ENCODE assay signal across 8 cellular contexts in the genomic region with DNA sequence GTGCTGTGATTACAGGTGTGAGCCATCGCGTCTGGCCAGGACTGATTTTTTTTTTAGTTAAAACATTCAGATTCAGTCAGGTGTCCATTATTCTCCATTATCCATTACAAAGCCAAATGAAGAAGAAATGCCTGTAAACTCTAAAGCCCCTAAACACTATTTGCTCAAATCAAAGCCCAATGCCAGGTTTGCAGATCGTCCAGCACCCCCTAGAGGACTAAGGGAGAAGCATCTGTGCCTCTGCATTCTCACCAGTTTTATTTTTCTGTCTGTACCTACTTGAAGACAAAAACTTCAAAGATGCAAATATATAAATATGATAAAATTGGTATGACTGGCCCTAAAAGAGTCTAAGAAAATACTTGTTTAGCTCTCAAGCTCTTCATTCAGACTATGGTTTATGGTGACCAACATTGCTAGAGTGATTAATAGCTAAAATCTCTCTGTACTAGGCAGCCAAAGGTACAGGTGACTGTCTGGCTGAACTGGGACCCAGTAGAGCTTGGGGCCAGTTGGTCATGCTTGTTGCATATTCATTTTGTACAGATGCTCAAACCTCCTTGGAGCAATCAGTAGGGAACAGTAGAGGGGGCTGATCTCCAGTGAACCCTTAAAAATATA.
DNase-seq lines count a peak whose midpoint lies in the region; ATAC-seq and TF ChIP-seq lines count a peak whose summit lies in the region.

No MANE protein-coding gene starts in this region.

- H3K79me2 ChIP-seq in MM.1S (ENCODE audit: low read length), result no peaks in the 10 kb centered on the region

- no peak overlapping the region for H2AFZ ChIP-seq in MM.1S (ENCODE audit: low read length)

- no peak overlapping the region for H3K4me2 ChIP-seq in MM.1S (ENCODE audit: low read depth, low read length)

- no peaks in the 10 kb centered on the region for H3K36me3 ChIP-seq in MM.1S (replicated peaks; ENCODE audit: insufficient read depth, low read length)
- H3K36me3 ChIP-seq in upper lobe of left lung, result peaks cover 0 to 33% (median 8%) of the 10 kb centered on the region in 4 donors

- H3K9me2 ChIP-seq in MM.1S (replicated peaks; ENCODE audit: insufficient read depth, low read length), result no peaks in the 10 kb centered on the region

- no peak for TF ChIP-seq EP300 in upper lobe of left lung (IDR thresholded peaks at IDR 0.05)

- H3K27me3 ChIP-seq in MM.1S (replicated peaks; ENCODE audit: insufficient read depth, low read length), result no peaks in the 10 kb centered on the region
- H3K27me3 ChIP-seq in upper lobe of left lung, result no peaks in the 10 kb centered on the region

- WGBS in upper lobe of left lung, 2 donors, result 67% methylated on average over 3 of the region's 3 CpGs

- no peaks in the 10 kb centered on the region for H4K20me1 ChIP-seq in MM.1S (ENCODE audit: insufficient read depth, low read length)

- H3K27ac ChIP-seq in MM.1S (ENCODE audit: low read length) (no peak overlapping the region), upper lobe of left lung (no peak overlapping the region)

- DNase-seq in activated T-cell treated with anti-CD3 and anti-CD28 coated beads, Interleukin-2, amount 50 U/mL, for 48 hours, result peak; percentile 28 to 34
- DNase-seq in activated T-cell treated with anti-CD3 and anti-CD28 coated beads for 4 hours, result no peak
- DNase-seq in MM.1S, result peak; percentile 70
- DNase-seq in activated CD4-positive, alpha-beta T cell treated with anti-CD3 and anti-CD28 coated beads, Interleukin-2, amount 50 U/mL, for 48 hours, result peak; percentile 13 to 27
- peak; percentile 77 for DNase-seq in inferior parietal cortex (ENCODE audit: extremely low spot score)
- DNase-seq in upper lobe of left lung, result no peak

- TF ChIP-seq POLR2A in upper lobe of left lung (IDR thresholded peaks at IDR 0.05), result no peak

- no peak overlapping the region for H3K9ac ChIP-seq in MM.1S (ENCODE audit: low read length)

- TF ChIP-seq CTCF in MM.1S (IDR thresholded peaks at IDR 0.05; ENCODE audit: low read length), result peak; percentile 96
- TF ChIP-seq CTCF in upper lobe of left lung (IDR thresholded peaks at IDR 0.05), result peak; percentile 20 to 69 (median 60)

- ATAC-seq in upper lobe of left lung (ENCODE audit: low FRiP score in 2 of 2) (peak in 1 of 2 donors; percentile 64), GM21390 (IDR thresholded peaks at IDR 0.05; ENCODE audit: unreplicated experiment) (no peak), GM19351 (IDR thresholded peaks at IDR 0.05; ENCODE audit: unreplicated experiment) (no peak)

- H3K9me3 ChIP-seq in MM.1S (replicated peaks; ENCODE audit: insufficient read depth, low read length) (no peaks in the 10 kb centered on the region), upper lobe of left lung (no peaks in the 10 kb centered on the region)

- H3K4me3 ChIP-seq in MM.1S (ENCODE audit: low read length), result no peak overlapping the region
- no peak overlapping the region for H3K4me3 ChIP-seq in upper lobe of left lung

- peaks cover 39% of the 10 kb centered on the region for H3K4me1 ChIP-seq in MM.1S (ENCODE audit: low read length)
- H3K4me1 ChIP-seq in upper lobe of left lung, result peaks cover 4 to 16% (median 8%) of the 10 kb centered on the region in 4 donors

- 0 out of 2 replicates have a peak, but pooled peaks cover 4% of the 10 kb centered on the region for H3F3A ChIP-seq in MM.1S (ENCODE audit: insufficient read depth, low read length)

Comparison
In these comparisons a context has a peak if more than half of its experiments do, and no peak if none do; other contexts are left out.
1. DNase-seq: peak in activated T-cell treated with anti-CD3 and anti-CD28 coated beads, Interleukin-2, amount 50 U/mL, for 48 hours (2 of 2), MM.1S (single experiment), activated CD4-positive, alpha-beta T cell treated with anti-CD3 and anti-CD28 coated beads, Interleukin-2, amount 50 U/mL, for 48 hours (2 of 2) and inferior parietal cortex (single experiment); none in activated T-cell treated with anti-CD3 and anti-CD28 coated beads for 4 hours (single experiment) and upper lobe of left lung (0 of 2).